8 cellular contexts compared by ENCODE assay signal in the genomic region with DNA sequence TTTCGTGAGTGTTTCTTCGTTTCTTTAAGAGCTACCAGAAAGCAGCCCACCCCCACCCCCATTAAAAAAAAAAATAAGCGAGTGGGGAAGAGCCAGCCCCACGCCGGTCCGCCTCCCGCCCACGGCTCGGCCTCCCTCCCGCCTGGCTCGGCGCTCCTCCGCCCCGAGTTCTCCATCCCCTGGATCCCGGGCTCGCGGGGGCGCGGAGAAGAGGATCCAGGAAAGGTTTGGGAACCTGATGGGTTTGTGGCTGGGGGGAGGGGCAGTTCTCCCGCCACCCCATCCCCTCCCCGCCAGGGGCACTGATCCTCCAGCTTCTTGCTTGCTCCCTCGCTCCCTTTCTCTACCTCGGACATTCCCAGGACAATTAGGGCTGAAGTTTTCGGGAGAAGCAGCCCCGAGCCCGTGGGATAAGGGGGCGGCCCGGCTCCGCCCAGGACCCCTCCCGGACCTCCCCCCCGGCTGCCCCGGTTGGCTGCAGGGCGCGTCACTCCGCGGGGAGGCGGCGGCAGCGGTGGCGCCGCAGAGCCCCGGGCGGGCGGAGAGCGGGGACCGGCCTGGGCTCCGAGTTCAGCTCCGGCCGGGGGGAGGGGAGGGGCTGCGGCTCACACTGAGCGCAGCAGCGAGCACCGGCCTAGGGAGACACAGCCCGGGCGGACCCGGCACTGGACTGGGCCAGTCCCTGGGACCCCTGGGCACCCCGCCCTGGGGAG. TPM values are rescaled to one million over a fixed set of nuclear protein-coding genes. Genes with fewer than 3 reads are reported as not detected.
DNase-seq lines count a peak whose midpoint lies in the region; TF ChIP-seq lines count a peak whose summit lies in the region.

No MANE protein-coding gene starts in this region.

- H3K27ac ChIP-seq in stomach smooth muscle (ENCODE audit: low read length) = no peak overlapping the region

- peaks cover 0 to 5% (median 0%) of the 10 kb centered on the region in 5 experiments for H3K9me3 Mint-ChIP-seq in brain
- peaks cover 0 to 6% (median 2%) of the 10 kb centered on the region in 6 donors for H3K9me3 Mint-ChIP-seq in immature natural killer cell

- H3K27me3 ChIP-seq in stomach smooth muscle (ENCODE audit: control insufficient read depth in 1 of 2, insufficient read depth in 2 of 2, low read length in 2 of 2) = peaks cover 48 to 80% of the 10 kb centered on the region in 2 donors

- DNase-seq in activated CD4-positive, alpha-beta T cell treated with anti-CD3 and anti-CD28 coated beads for 48 hours = peak; percentile 13
- DNase-seq in activated CD4-positive, alpha-beta T cell treated with anti-CD3 and anti-CD28 coated beads, Interleukin-2, amount 50 U/mL, for 48 hours = no peak
- DNase-seq in iPS-NIHi7 (ENCODE audit: extremely low spot score) = peak; percentile 87
- DNase-seq in stimulated activated CD4-positive, alpha-beta T cell treated with anti-CD3 and anti-CD28 coated beads, Interleukin-4, amount 100 ng/mL, for 4 hours = no peak
- DNase-seq in immature natural killer cell = no peak
- no peak for DNase-seq in GM19240 (ENCODE audit: insufficient read length, low spot score)

- no peak overlapping the region for H3K9ac ChIP-seq in stomach smooth muscle (ENCODE audit: low read length in 2 of 2)

- H3K9me3 ChIP-seq in stomach smooth muscle (ENCODE audit: control insufficient read depth in 2 of 2, low read length in 2 of 2) = peaks cover 0 to 3% of the 10 kb centered on the region in 2 donors

- H3K36me3 ChIP-seq in stomach smooth muscle (ENCODE audit: control insufficient read depth in 2 of 2, insufficient read depth in 2 of 2, low read length in 2 of 2) = no peaks in the 10 kb centered on the region

- H3K4me1 Mint-ChIP-seq in brain = peaks cover 43% of the 10 kb centered on the region
- peaks cover 0 to 7% of the 10 kb centered on the region in 2 donors for H3K4me1 Mint-ChIP-seq in immature natural killer cell

- H3K27ac Mint-ChIP-seq in brain (peak overlapping the region in 2 of 5 experiments; percentile 67 to 71), immature natural killer cell (no peak overlapping the region)

- H3K27me3 Mint-ChIP-seq in brain (peaks cover 68% of the 10 kb centered on the region), immature natural killer cell (ENCODE audit: low read depth in 3 of 3) (peaks cover 11 to 31% (median 28%) of the 10 kb centered on the region in 3 donors)

- TF ChIP-seq CTCF in brain (conservative IDR thresholded peaks at IDR 0.05) = no peak

- peak overlapping the region; percentile 35 to 67 for H3K4me3 ChIP-seq in stomach smooth muscle (ENCODE audit: low read length in 2 of 2)

- peaks cover 33% of the 10 kb centered on the region for H3K4me1 ChIP-seq in stomach smooth muscle (ENCODE audit: control insufficient read depth, insufficient read depth, low read length)

- H3K4me3 Mint-ChIP-seq in brain (peak overlapping the region; percentile 78 to 89 (median 85)), immature natural killer cell (no peak overlapping the region)

- H3K36me3 Mint-ChIP-seq in brain = no peaks in the 10 kb centered on the region
- peaks cover 0 to 11% (median 5%) of the 10 kb centered on the region in 3 donors for H3K36me3 Mint-ChIP-seq in immature natural killer cell

RNA-seq across cellular contexts. Expression of gene SALL1, which starts 1.0 kb away (rescaled TPM):
- polyA plus RNA-seq in brain (ENCODE audit: insufficient read depth, low read depth, low replicate concordance) = 21.6 TPM
- not detected for polyA plus RNA-seq in immature natural killer cell

Comparison
In these comparisons a context has a peak if more than half of its experiments do, and no peak if none do; other contexts are left out.
1. DNase-seq: peak in activated CD4-positive, alpha-beta T cell treated with anti-CD3 and anti-CD28 coated beads for 48 hours (single experiment) and iPS-NIHi7 (single experiment); none in activated CD4-positive, alpha-beta T cell treated with anti-CD3 and anti-CD28 coated beads, Interleukin-2, amount 50 U/mL, for 48 hours (0 of 2), stimulated activated CD4-positive, alpha-beta T cell treated with anti-CD3 and anti-CD28 coated beads, Interleukin-4, amount 100 ng/mL, for 4 hours (0 of 2), immature natural killer cell (0 of 3) and GM19240 (single experiment).
2. H3K4me3 Mint-ChIP-seq: peak in brain (5 of 5); none in immature natural killer cell (0 of 5).
3. RNA of gene SALL1, which starts 1.0 kb away (polyA plus RNA-seq): 21.6 TPM in brain (single experiment); not detected in immature natural killer cell; every median in the first group is over 10 times any median in the second.